Comparison of ENCODE assay signal across 1 cellular context in the genomic region with DNA sequence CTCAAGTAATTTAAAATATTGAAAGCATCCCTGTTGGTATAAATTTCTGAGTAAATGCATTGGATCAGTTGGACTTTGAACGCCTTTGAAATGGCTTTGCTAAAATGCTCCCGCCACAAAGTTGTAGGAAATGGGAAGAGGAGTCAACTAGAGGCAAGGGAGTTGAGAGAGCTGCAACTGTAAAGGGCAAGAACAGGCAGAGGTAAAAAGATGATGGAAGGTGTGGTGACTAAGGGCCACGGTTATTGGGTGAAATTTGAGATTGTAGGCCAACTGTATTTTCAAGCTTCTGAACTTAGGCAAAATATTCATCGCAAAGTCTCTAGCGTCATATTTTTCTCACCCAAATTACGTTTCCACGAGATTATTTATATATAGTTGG.
TF ChIP-seq lines count a peak whose summit lies in the region.

No MANE protein-coding gene starts in this region.

TF ChIP-seq in endothelial cell of umbilical vein, 7 proteins besides CTCF, POLR2A, EP300 and RAD21:
- TF ChIP-seq MYC (IDR thresholded peaks at IDR 0.05; ENCODE audit: low read depth, low read length): no peak
- TF ChIP-seq POLR2AphosphoS5 (IDR thresholded peaks at IDR 0.05; ENCODE audit: insufficient read depth, low read depth, low read length): no peak
- TF ChIP-seq GATA2 (IDR thresholded peaks at IDR 0.05; ENCODE audit: insufficient read depth, insufficient read length, low read depth, low read length): no peak
- no peak for TF ChIP-seq FOS (IDR thresholded peaks at IDR 0.05; ENCODE audit: borderline replicate concordance, insufficient read depth, low read length)
- TF ChIP-seq, protein P1, sequence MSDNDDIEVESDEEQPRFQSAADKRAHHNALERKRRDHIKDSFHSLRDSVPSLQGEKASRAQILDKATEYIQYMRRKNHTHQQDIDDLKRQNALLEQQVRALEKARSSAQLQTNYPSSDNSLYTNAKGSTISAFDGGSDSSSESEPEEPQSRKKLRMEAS (IDR thresholded peaks at IDR 0.05; ENCODE audit: insufficient read depth, insufficient read length): no peak
- no peak for TF ChIP-seq JUN (IDR thresholded peaks at IDR 0.05; ENCODE audit: borderline replicate concordance, insufficient read depth, insufficient read length, low read depth)
